8 cellular contexts compared by ENCODE assay signal in the genomic region with DNA sequence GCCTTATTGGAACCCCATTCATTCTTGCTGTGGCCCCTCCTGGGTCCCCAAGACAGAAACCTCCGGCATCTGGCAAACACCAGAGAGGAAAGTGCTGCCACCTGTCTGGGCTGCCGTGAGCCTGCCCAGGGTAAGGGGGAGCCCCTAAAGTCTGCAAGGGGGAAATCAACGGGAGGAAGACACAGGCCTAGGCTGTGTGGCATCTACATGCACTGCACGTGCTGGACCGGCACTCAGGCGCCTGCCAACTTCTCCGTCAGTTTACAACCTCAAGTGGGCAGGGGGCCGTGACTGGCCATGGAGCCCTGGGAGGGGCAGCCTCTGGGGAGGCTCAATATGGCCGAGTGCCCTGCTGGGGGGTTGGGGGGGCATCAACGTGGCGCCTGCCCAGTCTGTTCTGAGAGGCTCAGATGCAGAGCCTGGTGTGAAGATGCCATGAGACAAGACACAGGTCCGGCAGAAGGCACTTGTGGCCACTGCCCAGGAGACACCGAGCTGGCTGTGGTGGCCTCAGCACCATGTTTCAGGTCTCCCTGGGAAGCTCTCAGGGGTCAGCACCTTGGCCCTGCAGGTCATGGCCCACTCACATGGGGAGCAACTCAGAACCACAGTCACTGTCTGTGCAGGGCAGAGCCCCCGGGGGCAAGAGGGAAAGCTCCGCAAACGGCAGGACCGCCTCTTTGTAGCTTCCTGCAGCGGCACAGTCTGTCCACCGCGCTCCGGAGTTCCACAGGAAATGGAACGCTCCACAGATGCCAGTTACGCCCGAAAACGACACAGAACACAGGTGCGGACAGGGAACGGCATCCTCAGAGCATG. TPM values are rescaled to one million over a fixed set of nuclear protein-coding genes. Genes with fewer than 3 reads are reported as not detected.
DNase-seq lines count a peak whose midpoint lies in the region; ATAC-seq and TF ChIP-seq lines count a peak whose summit lies in the region.

No MANE protein-coding gene starts in this region.

- H3K27ac ChIP-seq in effector memory CD4-positive, alpha-beta T cell (ENCODE audit: insufficient read depth, low read length, poor library complexity, severe bottlenecking): peak overlapping the region; percentile 75
- H3K27ac ChIP-seq in trophoblast cell (ENCODE audit: low read depth, low read length): no peak overlapping the region

- no peak overlapping the region for H3K14ac ChIP-seq in trophoblast cell (ENCODE audit: low read length)

- H2AK5ac ChIP-seq in trophoblast cell (ENCODE audit: low read length): no peak overlapping the region

- no peak overlapping the region for H3K4me2 ChIP-seq in trophoblast cell (ENCODE audit: low read length)

- H3K4me3 ChIP-seq in effector memory CD4-positive, alpha-beta T cell (ENCODE audit: insufficient read depth, low read depth, low read length, poor library complexity, severe bottlenecking): peak overlapping the region; percentile 53
- H3K4me3 ChIP-seq in trophoblast cell (ENCODE audit: low read depth, low read length): no peak overlapping the region

- no peak overlapping the region for H4K12ac ChIP-seq in trophoblast cell (ENCODE audit: low read depth, low read length)

- peaks cover 3% of the 10 kb centered on the region for H3K79me1 ChIP-seq in trophoblast cell (ENCODE audit: low read length)

- H4K91ac ChIP-seq in trophoblast cell (ENCODE audit: low read depth, low read length): no peak overlapping the region

- DNase-seq in CD14-positive monocyte (ENCODE audit: low spot score): no peak
- no peak for DNase-seq in effector memory CD4-positive, alpha-beta T cell
- no peak for DNase-seq in trophoblast cell
- no peak for DNase-seq in ecto neural progenitor cell (ENCODE audit: low spot score)
- DNase-seq in RPMI8226: no peak
- no peak for DNase-seq in cerebellum (ENCODE audit: low spot score)

- ATAC-seq in GM21717 (IDR thresholded peaks at IDR 0.05; ENCODE audit: unreplicated experiment): no peak

- WGBS in trophoblast cell (ENCODE audit: extremely low coverage, insufficient coverage, insufficient read length): no CpG with 5 or more reads among the region's 27 CpGs

- H3K4me1 ChIP-seq in effector memory CD4-positive, alpha-beta T cell (ENCODE audit: control insufficient read depth, insufficient read depth, low read length, poor library complexity, severe bottlenecking): peaks cover 48% of the 10 kb centered on the region
- peaks cover 16 to 22% of the 10 kb centered on the region in 2 experiments for H3K4me1 ChIP-seq in trophoblast cell (ENCODE audit: control insufficient read depth in 1 of 2, insufficient read depth in 2 of 2, low read length in 2 of 2)

- H3K4me3 Mint-ChIP-seq in CD14-positive monocyte (peak overlapping the region; percentile 54 to 90), IgD-negative memory B cell (peak overlapping the region; percentile 41 to 95 (median 93))

- no peak overlapping the region for H4K8ac ChIP-seq in trophoblast cell (ENCODE audit: low read depth, low read length)

- H3K36me3 Mint-ChIP-seq in CD14-positive monocyte (peaks cover 19 to 36% of the 10 kb centered on the region in 2 donors), IgD-negative memory B cell (no peaks in the 10 kb centered on the region)

- H3K9me3 Mint-ChIP-seq in CD14-positive monocyte (no peaks in the 10 kb centered on the region), IgD-negative memory B cell (no peaks in the 10 kb centered on the region)

- H3K27me3 Mint-ChIP-seq in CD14-positive monocyte (ENCODE audit: low read depth in 3 of 3) (peaks cover 0 to 2% (median 2%) of the 10 kb centered on the region in 3 donors), IgD-negative memory B cell (no peaks in the 10 kb centered on the region)

- intact Hi-C loops in CD14-positive monocyte (cut with micrococcal nuclease): no loop called here

- no peaks in the 10 kb centered on the region for H3K9me3 ChIP-seq in effector memory CD4-positive, alpha-beta T cell (ENCODE audit: control insufficient read depth, low read length)
- no peaks in the 10 kb centered on the region for H3K9me3 ChIP-seq in trophoblast cell (ENCODE audit: insufficient read depth, low read depth, low read length)

- H3K4me1 Mint-ChIP-seq in CD14-positive monocyte (peaks cover 33% of the 10 kb centered on the region), IgD-negative memory B cell (peaks cover 31 to 39% (median 36%) of the 10 kb centered on the region in 3 donors)

- no peak overlapping the region for H3K23ac ChIP-seq in trophoblast cell (ENCODE audit: low read length)

- H3K36me3 ChIP-seq in effector memory CD4-positive, alpha-beta T cell (ENCODE audit: control insufficient read depth, insufficient read depth, low read length): peaks cover 27% of the 10 kb centered on the region
- H3K36me3 ChIP-seq in trophoblast cell (ENCODE audit: control insufficient read depth in 1 of 2, insufficient read depth in 2 of 2, low read length in 2 of 2): peaks cover 46 to 52% of the 10 kb centered on the region in 2 experiments

- no peak overlapping the region for H2BK5ac ChIP-seq in trophoblast cell (ENCODE audit: low read depth, low read length, poor library complexity)

- H3K9ac ChIP-seq in trophoblast cell (ENCODE audit: low read length): no peak overlapping the region

- H3K27me3 ChIP-seq in effector memory CD4-positive, alpha-beta T cell (replicated peaks; ENCODE audit: control insufficient read depth, insufficient read depth, low read length, poor library complexity, severe bottlenecking): no peaks in the 10 kb centered on the region
- H3K27me3 ChIP-seq in trophoblast cell (ENCODE audit: insufficient read depth, low read length): no peaks in the 10 kb centered on the region

- H3K4ac ChIP-seq in trophoblast cell (ENCODE audit: low read depth, low read length): peak overlapping the region; percentile 18

- H2BK12ac ChIP-seq in trophoblast cell (ENCODE audit: low read length): no peak overlapping the region

- no peak for TF ChIP-seq CTCF in CD14-positive monocyte (IDR thresholded peaks at IDR 0.05)

- H2AFZ ChIP-seq in trophoblast cell (ENCODE audit: insufficient read depth, low read length, poor library complexity): no peak overlapping the region

- peaks cover 5% of the 10 kb centered on the region for H3K79me2 ChIP-seq in trophoblast cell (ENCODE audit: control insufficient read depth, insufficient read depth, low read length, poor library complexity)

- no peak overlapping the region for H2BK120ac ChIP-seq in trophoblast cell (ENCODE audit: insufficient read depth, low read length, poor library complexity)

- no peak overlapping the region for H3K18ac ChIP-seq in trophoblast cell (ENCODE audit: low read length)

- H3K27ac Mint-ChIP-seq in CD14-positive monocyte (peak overlapping the region in 4 of 7 donors; percentile 18 to 87 (median 58)), IgD-negative memory B cell (peak overlapping the region; percentile 91 to 99 (median 95))

RNA-seq across cellular contexts. Expression of a gene that starts 8.4 kb away (rescaled TPM):
- polyA plus RNA-seq in CD14-positive monocyte (10 to 100 TPM; 10.9 to 14.5 TPM), IgD-negative memory B cell (67.9 TPM)
- polyA plus RNA-seq in trophoblast cell (2013): 28.2 and 30.1 TPM in 2 replicates
- 20.7 TPM for total RNA-seq in cerebellum

RNA-seq across cellular contexts. Expression of a gene that starts 21.9 kb away (rescaled TPM):
- polyA plus RNA-seq in CD14-positive monocyte (under 1 TPM in 1 of 2 donors, not detected in 1; 0.10 TPM), IgD-negative memory B cell (0.30 TPM)
- 7.5 and 7.8 TPM in 2 replicates for polyA plus RNA-seq in trophoblast cell (2013)
- total RNA-seq in cerebellum: 10.4 TPM

RNA-seq across cellular contexts. Expression of a gene that starts 31.6 kb away (rescaled TPM):
- polyA plus RNA-seq in CD14-positive monocyte (under 1 TPM; 0.34 to 0.67 TPM), IgD-negative memory B cell (9.5 TPM)
- polyA plus RNA-seq in trophoblast cell (2013): 4.3 and 4.5 TPM in 2 replicates
- total RNA-seq in cerebellum: 7.9 TPM

RNA-seq across cellular contexts. Expression of a gene that starts 33.1 kb away (rescaled TPM):
- polyA plus RNA-seq in CD14-positive monocyte (10 to 100 TPM; 34.5 to 47.7 TPM), IgD-negative memory B cell (106 TPM)
- polyA plus RNA-seq in trophoblast cell (2013): 45.4 and 45.8 TPM in 2 replicates
- total RNA-seq in cerebellum: 44.0 TPM

RNA-seq across cellular contexts. Expression of a gene that starts 52.9 kb away (rescaled TPM):
- polyA plus RNA-seq in CD14-positive monocyte (1 to 10 TPM; 5.9 to 7.4 TPM), IgD-negative memory B cell (5.2 TPM)
- 24.9 and 25.0 TPM in 2 replicates for polyA plus RNA-seq in trophoblast cell (2013)
- total RNA-seq in cerebellum: 53.4 TPM
